2 cellular contexts compared by ENCODE assay signal in the genomic region with DNA sequence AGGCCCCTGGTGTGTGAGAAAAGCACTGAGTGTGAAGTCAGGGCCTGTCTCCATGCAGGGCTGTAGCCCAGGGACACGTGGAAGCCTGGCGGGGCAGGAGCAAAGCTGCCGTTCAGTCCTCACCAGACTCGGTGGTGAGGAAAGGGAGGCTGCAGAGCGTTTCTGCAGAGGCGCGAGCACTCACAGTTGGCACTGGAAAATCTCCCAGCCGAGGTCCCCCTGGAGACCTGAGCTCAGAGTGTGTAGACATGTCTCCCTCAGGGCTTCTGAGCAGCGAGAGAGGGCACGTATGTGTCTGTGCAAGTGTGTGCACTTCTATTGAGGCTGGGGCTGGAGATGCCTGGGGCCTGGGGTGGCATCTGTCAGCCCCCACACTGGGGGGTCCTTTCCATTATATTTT.
A peak's percentile ranks its signal among the peaks of the same experiment; 100 is the strongest.
TF ChIP-seq lines count a peak whose summit lies in the region.

No MANE protein-coding gene starts in this region.

TF ChIP-seq in HepG2, 621 proteins besides CTCF, POLR2A, EP300 and RAD21:
- no peak for TF ChIP-seq PAF1 (CRISPR knock-in tag; IDR thresholded peaks at IDR 0.05)
- TF ChIP-seq KDM6A (CRISPR knock-in tag; IDR thresholded peaks at IDR 0.05; ENCODE audit: low read depth), result no peak
- TF ChIP-seq ONECUT2 (CRISPR knock-in tag; IDR thresholded peaks at IDR 0.05), result no peak
- TF ChIP-seq ZNF768 (CRISPR knock-in tag; IDR thresholded peaks at IDR 0.05), result 0 out of 2 replicates have a peak, but pooled peaks have one; percentile 42
- TF ChIP-seq, protein P1, sequence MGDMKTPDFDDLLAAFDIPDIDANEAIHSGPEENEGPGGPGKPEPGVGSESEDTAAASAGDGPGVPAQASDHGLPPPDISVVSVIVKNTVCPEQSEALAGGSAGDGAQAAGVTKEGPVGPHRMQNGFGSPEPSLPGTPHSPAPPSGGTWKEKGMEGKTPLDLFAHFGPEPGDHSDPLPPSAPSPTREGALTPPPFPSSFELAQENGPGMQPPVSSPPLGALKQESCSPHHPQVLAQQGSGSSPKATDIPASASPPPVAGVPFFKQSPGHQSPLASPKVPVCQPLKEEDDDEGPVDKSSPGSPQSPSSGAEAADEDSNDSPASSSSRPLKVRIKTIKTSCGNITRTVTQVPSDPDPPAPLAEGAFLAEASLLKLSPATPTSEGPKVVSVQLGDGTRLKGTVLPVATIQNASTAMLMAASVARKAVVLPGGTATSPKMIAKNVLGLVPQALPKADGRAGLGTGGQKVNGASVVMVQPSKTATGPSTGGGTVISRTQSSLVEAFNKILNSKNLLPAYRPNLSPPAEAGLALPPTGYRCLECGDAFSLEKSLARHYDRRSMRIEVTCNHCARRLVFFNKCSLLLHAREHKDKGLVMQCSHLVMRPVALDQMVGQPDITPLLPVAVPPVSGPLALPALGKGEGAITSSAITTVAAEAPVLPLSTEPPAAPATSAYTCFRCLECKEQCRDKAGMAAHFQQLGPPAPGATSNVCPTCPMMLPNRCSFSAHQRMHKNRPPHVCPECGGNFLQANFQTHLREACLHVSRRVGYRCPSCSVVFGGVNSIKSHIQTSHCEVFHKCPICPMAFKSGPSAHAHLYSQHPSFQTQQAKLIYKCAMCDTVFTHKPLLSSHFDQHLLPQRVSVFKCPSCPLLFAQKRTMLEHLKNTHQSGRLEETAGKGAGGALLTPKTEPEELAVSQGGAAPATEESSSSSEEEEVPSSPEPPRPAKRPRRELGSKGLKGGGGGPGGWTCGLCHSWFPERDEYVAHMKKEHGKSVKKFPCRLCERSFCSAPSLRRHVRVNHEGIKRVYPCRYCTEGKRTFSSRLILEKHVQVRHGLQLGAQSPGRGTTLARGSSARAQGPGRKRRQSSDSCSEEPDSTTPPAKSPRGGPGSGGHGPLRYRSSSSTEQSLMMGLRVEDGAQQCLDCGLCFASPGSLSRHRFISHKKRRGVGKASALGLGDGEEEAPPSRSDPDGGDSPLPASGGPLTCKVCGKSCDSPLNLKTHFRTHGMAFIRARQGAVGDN (CRISPR knock-in tag; IDR thresholded peaks at IDR 0.05), result peak; percentile 42; the same call in 1 of the 2 replicates
- TF ChIP-seq ZMYM2 (CRISPR knock-in tag; IDR thresholded peaks at IDR 0.05), result no peak

TF ChIP-seq in H1, 55 proteins besides CTCF, POLR2A, EP300 and RAD21:
- TF ChIP-seq BCL11A (IDR thresholded peaks at IDR 0.05; ENCODE audit: low read depth in 2 of 2, low read length in 2 of 2), result no peak
- no peak for TF ChIP-seq PHF8 (conservative IDR thresholded peaks at IDR 0.05; ENCODE audit: low read depth, low read length)
- TF ChIP-seq, protein P2, sequence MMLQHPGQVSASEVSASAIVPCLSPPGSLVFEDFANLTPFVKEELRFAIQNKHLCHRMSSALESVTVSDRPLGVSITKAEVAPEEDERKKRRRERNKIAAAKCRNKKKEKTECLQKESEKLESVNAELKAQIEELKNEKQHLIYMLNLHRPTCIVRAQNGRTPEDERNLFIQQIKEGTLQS (IDR thresholded peaks at IDR 0.05; ENCODE audit: insufficient read depth, low read depth, low read length), result no peak
- no peak for TF ChIP-seq CHD7 (IDR thresholded peaks at IDR 0.05; ENCODE audit: insufficient replicate concordance, low read length)
- TF ChIP-seq KDM1A (IDR thresholded peaks at IDR 0.05; ENCODE audit: borderline replicate concordance, low read length), result no peak
- no peak for TF ChIP-seq HDAC2 (IDR thresholded peaks at IDR 0.05; ENCODE audit: borderline replicate concordance in 1 of 2, low read depth in 2 of 2, low read length in 2 of 2)
- TF ChIP-seq, protein P3, sequence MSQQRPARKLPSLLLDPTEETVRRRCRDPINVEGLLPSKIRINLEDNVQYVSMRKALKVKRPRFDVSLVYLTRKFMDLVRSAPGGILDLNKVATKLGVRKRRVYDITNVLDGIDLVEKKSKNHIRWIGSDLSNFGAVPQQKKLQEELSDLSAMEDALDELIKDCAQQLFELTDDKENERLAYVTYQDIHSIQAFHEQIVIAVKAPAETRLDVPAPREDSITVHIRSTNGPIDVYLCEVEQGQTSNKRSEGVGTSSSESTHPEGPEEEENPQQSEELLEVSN (IDR thresholded peaks at IDR 0.05), result no peak
- TF ChIP-seq RFX5 (IDR thresholded peaks at IDR 0.05; ENCODE audit: borderline replicate concordance, low read depth, low read length), result no peak
- TF ChIP-seq SP4 (IDR thresholded peaks at IDR 0.05; ENCODE audit: low read length), result no peak
- TF ChIP-seq TAF1 (IDR thresholded peaks at IDR 0.05; ENCODE audit: low read depth, low read length), result no peak
- TF ChIP-seq SIN3A (conservative IDR thresholded peaks at IDR 0.05 in 1 of 2, IDR thresholded peaks at IDR 0.05 in 1 of 2; ENCODE audit: low read depth in 1 of 2, low read length in 2 of 2), result no peak
- TF ChIP-seq RBBP5 (IDR thresholded peaks at IDR 0.05; ENCODE audit: borderline replicate concordance, low read depth, low read length), result no peak
- TF ChIP-seq NRF1 (IDR thresholded peaks at IDR 0.05; ENCODE audit: low read depth, low read length), result no peak
